8 cellular contexts compared by ENCODE assay signal in genomic region chr2:16650287-16651249, GRCh38. TPM values are rescaled to one million over a fixed set of nuclear protein-coding genes. Genes with fewer than 3 reads are reported as not detected.
DNase-seq lines count a peak whose midpoint lies in the region; ATAC-seq lines count a peak whose summit lies in the region.

No MANE protein-coding gene starts in this region.

- peak overlapping the region; percentile 63 for H3K27ac ChIP-seq in angular gyrus (ENCODE audit: low read depth, low read length)
- H3K27ac ChIP-seq in effector memory CD4-positive, alpha-beta T cell (ENCODE audit: insufficient read depth, low read length, poor library complexity, severe bottlenecking) = no peak overlapping the region

- peak overlapping the region; percentile 92 to 96 (median 94) for H3K27ac Mint-ChIP-seq in immature natural killer cell
- peak overlapping the region; percentile 73 for H3K27ac Mint-ChIP-seq in stimulated activated effector memory CD8-positive, alpha-beta T cell treated with anti-CD3 and anti-CD28 coated beads, Interleukin-12 subunit alpha, Interleukin-12 subunit beta, amount 100 ng/mL, for 72 hours

- no peaks in the 10 kb centered on the region for H3K9me3 ChIP-seq in effector memory CD4-positive, alpha-beta T cell (ENCODE audit: control insufficient read depth, low read length)

- DNase-seq in HPDE6-E6E7 (ENCODE audit: extremely low spot score) = peak; percentile 37
- DNase-seq in immature natural killer cell = peak; percentile 62 to 66 (median 62)
- no peak for DNase-seq in stimulated activated effector memory CD8-positive, alpha-beta T cell treated with anti-CD3 and anti-CD28 coated beads, Interleukin-12 subunit alpha, Interleukin-12 subunit beta, amount 100 ng/mL, for 72 hours (ENCODE audit: low spot score in 2 of 2)
- no peak for DNase-seq in effector memory CD4-positive, alpha-beta T cell
- no peak for DNase-seq in cerebellum (ENCODE audit: low spot score)
- DNase-seq in DMS 273 treated with DMSO at 0.1 percent for 48 hours (lab: John Stamatoyannopoulos, UW) = no peak
- DNase-seq in activated CD4-positive, CD25-positive, alpha-beta regulatory T cell treated with anti-CD3 and anti-CD28 coated beads, Interleukin-2, amount 50 U/mL, for 72 hours = no peak

- ATAC-seq in stimulated activated effector memory CD8-positive, alpha-beta T cell treated with anti-CD3 and anti-CD28 coated beads, Interleukin-12 subunit alpha, Interleukin-12 subunit beta, amount 100 ng/mL, for 72 hours = peak; percentile 56

- H3K4me3 ChIP-seq in effector memory CD4-positive, alpha-beta T cell (ENCODE audit: insufficient read depth, low read depth, low read length, poor library complexity, severe bottlenecking) = no peak overlapping the region

- peak overlapping the region; percentile 75 to 89 (median 84) for H3K4me3 Mint-ChIP-seq in immature natural killer cell
- H3K4me3 Mint-ChIP-seq in stimulated activated effector memory CD8-positive, alpha-beta T cell treated with anti-CD3 and anti-CD28 coated beads, Interleukin-12 subunit alpha, Interleukin-12 subunit beta, amount 100 ng/mL, for 72 hours = peak overlapping the region; percentile 41

- peaks cover 99 to 100% of the 10 kb centered on the region in 2 donors for H3K4me1 Mint-ChIP-seq in immature natural killer cell
- H3K4me1 Mint-ChIP-seq in stimulated activated effector memory CD8-positive, alpha-beta T cell treated with anti-CD3 and anti-CD28 coated beads, Interleukin-12 subunit alpha, Interleukin-12 subunit beta, amount 100 ng/mL, for 72 hours = peaks cover 37% of the 10 kb centered on the region

- H3K36me3 Mint-ChIP-seq in immature natural killer cell = peaks cover 4 to 10% (median 4%) of the 10 kb centered on the region in 3 donors
- no peaks in the 10 kb centered on the region for H3K36me3 Mint-ChIP-seq in stimulated activated effector memory CD8-positive, alpha-beta T cell treated with anti-CD3 and anti-CD28 coated beads, Interleukin-12 subunit alpha, Interleukin-12 subunit beta, amount 100 ng/mL, for 72 hours

- no peaks in the 10 kb centered on the region for H3K27me3 Mint-ChIP-seq in immature natural killer cell (ENCODE audit: low read depth in 3 of 3)

- H3K27me3 ChIP-seq in effector memory CD4-positive, alpha-beta T cell (replicated peaks; ENCODE audit: control insufficient read depth, insufficient read depth, low read length, poor library complexity, severe bottlenecking) = no peaks in the 10 kb centered on the region

- no peaks in the 10 kb centered on the region for H3K9me3 Mint-ChIP-seq in immature natural killer cell
- no peaks in the 10 kb centered on the region for H3K9me3 Mint-ChIP-seq in stimulated activated effector memory CD8-positive, alpha-beta T cell treated with anti-CD3 and anti-CD28 coated beads, Interleukin-12 subunit alpha, Interleukin-12 subunit beta, amount 100 ng/mL, for 72 hours

- H3K36me3 ChIP-seq in effector memory CD4-positive, alpha-beta T cell (ENCODE audit: control insufficient read depth, insufficient read depth, low read length) = no peaks in the 10 kb centered on the region

- H3K4me1 ChIP-seq in effector memory CD4-positive, alpha-beta T cell (ENCODE audit: control insufficient read depth, insufficient read depth, low read length, poor library complexity, severe bottlenecking) = no peaks in the 10 kb centered on the region

RNA-seq across cellular contexts. Expression of gene CYRIA, which starts 15.1 kb away (rescaled TPM):
- polyA plus RNA-seq in immature natural killer cell = 10 to 100 TPM; 24.0 to 41.8 (median 25.3) TPM
- 28.2 TPM for total RNA-seq in cerebellum

Comparison
In these comparisons a context has a peak if more than half of its experiments do, and no peak if none do; other contexts are left out.
1. DNase-seq: peak in HPDE6-E6E7 (single experiment) and immature natural killer cell (3 of 3); none in stimulated activated effector memory CD8-positive, alpha-beta T cell treated with anti-CD3 and anti-CD28 coated beads, Interleukin-12 subunit alpha, Interleukin-12 subunit beta, amount 100 ng/mL, for 72 hours (0 of 2), effector memory CD4-positive, alpha-beta T cell (0 of 3), cerebellum (single experiment), DMS 273 treated with DMSO at 0.1 percent for 48 hours (single experiment) and activated CD4-positive, CD25-positive, alpha-beta regulatory T cell treated with anti-CD3 and anti-CD28 coated beads, Interleukin-2, amount 50 U/mL, for 72 hours (single experiment).